ENCODE assay signal across 15 cellular contexts in genomic region chr3:71025010-71025409, GRCh38.
DNase-seq lines count a peak whose midpoint lies in the region; ATAC-seq and TF ChIP-seq lines count a peak whose summit lies in the region.
"Had no signal": no experiment of that assay in that cellular context is flagged by ENCODE, and none has a peak within 500 bp of the region (broad histone marks: within the 10 kb centered on the region; RNA-seq: fewer than 3 reads in every experiment).

No MANE protein-coding gene starts in this region.

- no peaks in the 10 kb centered on the region for H3K9me3 Mint-ChIP-seq in activated naive CD4-positive, alpha-beta T cell treated with anti-CD3 and anti-CD28 coated beads, Interleukin-2, amount 50 U/mL, for 24 hours
- H3K9me3 Mint-ChIP-seq in activated T-helper 17 cell treated with anti-CD3 and anti-CD28 coated beads, Interleukin-2, amount 50 U/mL, for 72 hours = no peaks in the 10 kb centered on the region

- ATAC-seq in activated T-helper 17 cell treated with anti-CD3 and anti-CD28 coated beads, Interleukin-2, amount 50 U/mL, for 72 hours (replicated peaks) = no peak
- no peak for ATAC-seq in right lobe of liver
- ATAC-seq: K562 had no signal

- no peaks in the 10 kb centered on the region for H3K27me3 Mint-ChIP-seq in activated naive CD4-positive, alpha-beta T cell treated with anti-CD3 and anti-CD28 coated beads, Interleukin-2, amount 50 U/mL, for 24 hours
- H3K27me3 Mint-ChIP-seq in activated T-helper 17 cell treated with anti-CD3 and anti-CD28 coated beads, Interleukin-2, amount 50 U/mL, for 72 hours = no peaks in the 10 kb centered on the region

- peaks cover 38% of the 10 kb centered on the region for H3K36me3 Mint-ChIP-seq in activated naive CD4-positive, alpha-beta T cell treated with anti-CD3 and anti-CD28 coated beads, Interleukin-2, amount 50 U/mL, for 24 hours
- peaks cover 96% of the 10 kb centered on the region for H3K36me3 Mint-ChIP-seq in activated T-helper 17 cell treated with anti-CD3 and anti-CD28 coated beads, Interleukin-2, amount 50 U/mL, for 72 hours (ENCODE audit: low read depth)

- H3K4me1 Mint-ChIP-seq in activated naive CD4-positive, alpha-beta T cell treated with anti-CD3 and anti-CD28 coated beads, Interleukin-2, amount 50 U/mL, for 24 hours = peaks cover 90% of the 10 kb centered on the region
- H3K4me1 Mint-ChIP-seq in activated T-helper 17 cell treated with anti-CD3 and anti-CD28 coated beads, Interleukin-2, amount 50 U/mL, for 72 hours = peaks cover 59% of the 10 kb centered on the region

- H3K9me3 ChIP-seq in right lobe of liver (no peaks in the 10 kb centered on the region), subcutaneous abdominal adipose tissue (ENCODE audit: control insufficient read depth in 5 of 5, low read length in 5 of 5) (no peaks in the 10 kb centered on the region)
- H3K9me3 ChIP-seq: spleen had no signal

- intact Hi-C loops in right lobe of liver (cut with DNase I) = no loop called here

- H3K27ac ChIP-seq in right lobe of liver (peak overlapping the region; percentile 77 to 85 (median 82)), subcutaneous abdominal adipose tissue (ENCODE audit: low read depth, low read length) (peak overlapping the region; percentile 55)

- H3K4me3 Mint-ChIP-seq in activated naive CD4-positive, alpha-beta T cell treated with anti-CD3 and anti-CD28 coated beads, Interleukin-2, amount 50 U/mL, for 24 hours = peak overlapping the region; percentile 19
- peak overlapping the region; percentile 49 for H3K4me3 Mint-ChIP-seq in activated T-helper 17 cell treated with anti-CD3 and anti-CD28 coated beads, Interleukin-2, amount 50 U/mL, for 72 hours

- H3K36me3 ChIP-seq in right lobe of liver (no peaks in the 10 kb centered on the region), subcutaneous abdominal adipose tissue (ENCODE audit: control insufficient read depth in 5 of 5, insufficient read depth in 5 of 5, low read length in 5 of 5) (peaks cover 5 to 11% (median 7%) of the 10 kb centered on the region in 5 donors)

- H3K27ac Mint-ChIP-seq in activated naive CD4-positive, alpha-beta T cell treated with anti-CD3 and anti-CD28 coated beads, Interleukin-2, amount 50 U/mL, for 24 hours = peak overlapping the region; percentile 87
- H3K27ac Mint-ChIP-seq in activated T-helper 17 cell treated with anti-CD3 and anti-CD28 coated beads, Interleukin-2, amount 50 U/mL, for 72 hours = peak overlapping the region; percentile 79

- TF ChIP-seq POLR2A in right lobe of liver (IDR thresholded peaks at IDR 0.05) = no peak

- H3K9ac ChIP-seq in subcutaneous abdominal adipose tissue (ENCODE audit: low read length in 5 of 5) = no peak overlapping the region

- peaks cover 0 to 45% (median 16%) of the 10 kb centered on the region in 4 donors for H3K4me1 ChIP-seq in right lobe of liver
- peaks cover 0 to 25% (median 18%) of the 10 kb centered on the region in 5 donors for H3K4me1 ChIP-seq in subcutaneous abdominal adipose tissue (ENCODE audit: control insufficient read depth in 5 of 5, insufficient read depth in 5 of 5, low read length in 5 of 5)

- DNase-seq in activated naive CD4-positive, alpha-beta T cell treated with Interleukin-2 at 50 U/mL for 16 hours = no peak
- DNase-seq in right lobe of liver (no peak), NCI-H128 (lab: John Stamatoyannopoulos, UW; ENCODE audit: unreplicated experiment) (no peak), germinal center (ENCODE audit: low spot score) (no peak), NCI-H1436 treated with DMSO at 0.1 percent for 48 hours (lab: John Stamatoyannopoulos, UW) (no peak)
- DNase-seq: activated T-cell treated with anti-CD3 and anti-CD28 coated beads, Interleukin-2, amount 50 U/mL, for 1 hour; DMS153; NCI-H1048; NK-92 treated with Interleukin-12 subunit alpha and Interleukin-12 subunit beta, amount 100 ng/mL, for 24 hours; posterior cingulate gyrus; spleen had no signal

- no peak for TF ChIP-seq CTCF in right lobe of liver (IDR thresholded peaks at IDR 0.05)

- H3K4me3 ChIP-seq in right lobe of liver = peak overlapping the region in 1 of 3 donors; percentile 11
- H3K4me3 ChIP-seq in subcutaneous abdominal adipose tissue (ENCODE audit: low read depth in 1 of 5, low read length in 5 of 5) = no peak overlapping the region
- H3K4me3 ChIP-seq: K562, spleen had no signal

- H3K27me3 ChIP-seq in right lobe of liver (no peaks in the 10 kb centered on the region), subcutaneous abdominal adipose tissue (ENCODE audit: control insufficient read depth in 5 of 5, insufficient read depth in 4 of 5, low read length in 5 of 5) (no peaks in the 10 kb centered on the region)
- H3K27me3 ChIP-seq: spleen had no signal

- WGBS in right lobe of liver (ENCODE audit: insufficient coverage, low coverage, low lambda C conversion rate, missing lambda C conversion rate) = 97% methylated on average over 8 of the region's 8 CpGs
